1 cellular context compared by ENCODE assay signal in genomic region chr17:40490289-40490853, GRCh38.
TF ChIP-seq lines count a peak whose summit lies in the region.

No MANE protein-coding gene starts in this region.

TF ChIP-seq in K562, 482 proteins besides CTCF, POLR2A, EP300 and RAD21:
- TF ChIP-seq ZNF124 (CRISPR knock-in tag; IDR thresholded peaks at IDR 0.05) (no peak), RBFOX2 (IDR thresholded peaks at IDR 0.05; ENCODE audit: low read depth, low read length) (0 out of 2 replicates have a peak, but pooled peaks have one; percentile 23), SMAD4 (CRISPR knock-in tag; conservative IDR thresholded peaks at IDR 0.05) (peak; percentile 38; the same call in 1 of the 2 replicates), CEBPB (tag; IDR thresholded peaks at IDR 0.05) (0 out of 2 replicates have a peak, but pooled peaks have one; percentile 27), CEBPG (CRISPR knock-in tag; IDR thresholded peaks at IDR 0.05) (no peak), CEBPG (tag; conservative IDR thresholded peaks at IDR 0.05 in 1 of 2, IDR thresholded peaks at IDR 0.05 in 1 of 2) (peak in 1 of 2 experiments; percentile 52; a peak in 3 of 4 replicates), NRF1 (conservative IDR thresholded peaks at IDR 0.05 in 1 of 2, IDR thresholded peaks at IDR 0.05 in 1 of 2) (peak in 1 of 2 experiments; percentile 30; a peak in 1 of 4 replicates), UBTF (IDR thresholded peaks at IDR 0.05; ENCODE audit: borderline replicate concordance in 1 of 2, low read depth in 2 of 2, low read length in 2 of 2) (no peak), TFAP4 (CRISPR knock-in tag; IDR thresholded peaks at IDR 0.05; ENCODE audit: borderline replicate concordance) (peak; percentile 29; the same call in 1 of the 2 replicates)
